ENCODE assay signal across 14 cellular contexts in the genomic region with DNA sequence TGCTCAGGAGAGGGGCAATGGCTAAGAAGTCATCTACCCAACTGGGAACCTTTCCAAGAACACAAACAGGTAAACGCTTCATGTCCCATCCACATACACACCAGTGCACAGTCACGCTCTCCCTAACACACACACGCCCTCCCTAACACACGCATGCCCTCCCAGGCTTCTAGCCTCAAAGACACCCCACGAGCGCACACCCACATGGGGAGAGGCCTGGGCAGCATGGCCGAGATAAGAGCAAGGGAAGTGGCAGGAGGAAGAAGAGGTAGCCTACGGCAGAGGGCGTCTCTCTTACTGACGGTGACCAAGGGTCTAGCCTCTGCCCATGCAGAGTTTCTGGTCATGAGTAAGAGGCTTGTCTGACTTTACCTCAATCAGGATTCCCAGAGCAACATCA. TPM values are rescaled to one million over a fixed set of nuclear protein-coding genes. Genes with fewer than 3 reads are reported as not detected.
DNase-seq lines count a peak whose midpoint lies in the region; ATAC-seq, FAIRE-seq and TF ChIP-seq lines count a peak whose summit lies in the region.
"Had no signal": no experiment of that assay in that cellular context is flagged by ENCODE, and none has a peak within 500 bp of the region (broad histone marks: within the 10 kb centered on the region; RNA-seq: fewer than 3 reads in every experiment).

No MANE protein-coding gene starts in this region.

- ATAC-seq in GM21423 (IDR thresholded peaks at IDR 0.05; ENCODE audit: unreplicated experiment) = no peak

- TF ChIP-seq CTCF in GM13976 (IDR thresholded peaks at IDR 0.05; ENCODE audit: borderline replicate concordance, control extremely low read depth, extremely low read depth, insufficient read depth, missing control alignments) (no peak), astrocyte (IDR thresholded peaks at IDR 0.05; ENCODE audit: insufficient read depth, low read depth, low read length) (no peak), nephron (IDR thresholded peaks at IDR 0.05; ENCODE audit: unreplicated experiment in 3 of 3) (no peak)

- H3K9me3 Mint-ChIP-seq in astrocyte (ENCODE audit: unreplicated experiment) (no peaks in the 10 kb centered on the region), nephron (peaks cover 6% of the 10 kb centered on the region)

- H2AFZ ChIP-seq in astrocyte (ENCODE audit: low read depth, low read length) = no peak overlapping the region

- no peaks in the 10 kb centered on the region for H3K27me3 ChIP-seq in BLaER1 treated with 17β-estradiol and CSF1 and Interleukin-3, amounts not matched to agents 10 nM and 100 nM
- no peaks in the 10 kb centered on the region for H3K27me3 ChIP-seq in astrocyte (ENCODE audit: insufficient read depth, low read length)

- no peak overlapping the region for H3K4me3 Mint-ChIP-seq in astrocyte (ENCODE audit: unreplicated experiment)
- peak overlapping the region; percentile 54 to 73 (median 68) for H3K4me3 Mint-ChIP-seq in nephron

- peaks cover 0 to 44% (median 12%) of the 10 kb centered on the region in 11 experiments; a peak in 9 of 22 replicates for H4K20me1 ChIP-seq in BLaER1 treated with 17β-estradiol and CSF1 and Interleukin-3, amounts not matched to agents 10 nM and 100 nM
- H4K20me1 ChIP-seq in astrocyte (ENCODE audit: insufficient read depth, low read length) = peaks cover 25% of the 10 kb centered on the region

- DNase-seq in GM13976 (ENCODE audit: low spot score) (peak; percentile 10), astrocyte (ENCODE audit: low read depth) (no peak), DMS114 treated with DMSO at 0.1 percent for 48 hours (lab: John Stamatoyannopoulos, UW; ENCODE audit: unreplicated experiment) (no peak), GM12891 (ENCODE audit: insufficient read length, low spot score) (no peak)
- no peak for DNase-seq in NK-92 treated with Interleukin-12 subunit alpha and Interleukin-12 subunit beta, amount 100 ng/mL, for 24 hours (lab: John Stamatoyannopoulos, UW)
- DNase-seq: activated CD4-positive, alpha-beta T cell treated with anti-CD3 and anti-CD28 coated beads for 1 hour; NCI-H510A; occipital lobe; SIG-M5; stimulated activated CD4-positive, alpha-beta T cell treated with anti-CD3 and anti-CD28 coated beads, Interleukin-2, amount 100 ng/mL, for 48 hours had no signal

- peaks cover 28 to 48% (median 36%) of the 10 kb centered on the region in 10 experiments for H3K4me1 ChIP-seq in BLaER1 treated with 17β-estradiol and CSF1 and Interleukin-3, amounts not matched to agents 10 nM and 100 nM
- peaks cover 15% of the 10 kb centered on the region for H3K4me1 ChIP-seq in astrocyte (ENCODE audit: insufficient read depth, low read length)

- no peak overlapping the region for H3K4me3 ChIP-seq in BLaER1 treated with 17β-estradiol and CSF1 and Interleukin-3, amounts not matched to agents 10 nM and 100 nM
- no peak overlapping the region for H3K4me3 ChIP-seq in astrocyte (ENCODE audit: insufficient read depth, low read depth, low read length)

- H3K36me3 Mint-ChIP-seq in astrocyte (ENCODE audit: low read depth, unreplicated experiment) (peaks cover 34% of the 10 kb centered on the region), nephron (ENCODE audit: low read depth) (peaks cover 71% of the 10 kb centered on the region)

- FAIRE-seq in astrocyte (lab: Jason Lieb, UNC) (no peak), GM12891 (lab: Jason Lieb, UNC) (no peak)

- H3K27ac Mint-ChIP-seq in astrocyte (ENCODE audit: unreplicated experiment) (peak overlapping the region; percentile 31), nephron (peak overlapping the region; percentile 15 to 56 (median 52))

- peaks cover 61 to 68% (median 63%) of the 10 kb centered on the region in 11 experiments for H3K36me3 ChIP-seq in BLaER1 treated with 17β-estradiol and CSF1 and Interleukin-3, amounts not matched to agents 10 nM and 100 nM
- peaks cover 27% of the 10 kb centered on the region for H3K36me3 ChIP-seq in astrocyte (ENCODE audit: insufficient read depth, low read length)

- peaks cover 16 to 36% (median 18%) of the 10 kb centered on the region in 11 experiments for H3K9me3 ChIP-seq in BLaER1 treated with 17β-estradiol and CSF1 and Interleukin-3, amounts not matched to agents 10 nM and 100 nM (replicated peaks in 1 of 11)
- no peaks in the 10 kb centered on the region for H3K9me3 ChIP-seq in astrocyte (ENCODE audit: insufficient read depth, low read depth, low read length)

- H3K27ac ChIP-seq in BLaER1 treated with 17β-estradiol and CSF1 and Interleukin-3, amounts not matched to agents 10 nM and 100 nM = peak overlapping the region in 1 of 11 experiments; percentile 26; a peak in 3 of 22 replicates
- no peak overlapping the region for H3K27ac ChIP-seq in astrocyte (ENCODE audit: low read depth, low read length)
- H3K27ac ChIP-seq: HL-60 had no signal

- H3K4me2 ChIP-seq in BLaER1 treated with 17β-estradiol and CSF1 and Interleukin-3, amounts not matched to agents 10 nM and 100 nM = peak overlapping the region; percentile 12 to 72 (median 40); a peak in 17 of 22 replicates
- H3K4me2 ChIP-seq in astrocyte (ENCODE audit: low read length) = no peak overlapping the region

- in situ Hi-C loops in GM13976 (cut with MboI; ENCODE audit: low sequenced_read_pairs, unreplicated experiment) = loop anchor here (5.0 kb wide), 1 partner anchor 175 kb away; no protein-coding TSS in a partner anchor

- H3K4me1 Mint-ChIP-seq in astrocyte (ENCODE audit: low read depth, unreplicated experiment) (peaks cover 22% of the 10 kb centered on the region), nephron (peaks cover 32% of the 10 kb centered on the region)

- peak overlapping the region in 4 of 11 experiments; percentile 18 to 48 (median 22); a peak in 3 of 22 replicates for H3K9ac ChIP-seq in BLaER1 treated with 17β-estradiol and CSF1 and Interleukin-3, amounts not matched to agents 10 nM and 100 nM
- no peak overlapping the region for H3K9ac ChIP-seq in astrocyte (ENCODE audit: low read length)

- H3K27me3 Mint-ChIP-seq in astrocyte (ENCODE audit: low read depth, unreplicated experiment) (no peaks in the 10 kb centered on the region), nephron (ENCODE audit: low read depth) (no peaks in the 10 kb centered on the region)

- peaks cover 33% of the 10 kb centered on the region for H3K79me2 ChIP-seq in astrocyte (ENCODE audit: insufficient read depth, low read length)

- TF ChIP-seq POLR2A in GM12891 (IDR thresholded peaks at IDR 0.05; ENCODE audit: low read depth, low read length) = no peak

TF ChIP-seq in GM12891, 5 proteins besides CTCF, POLR2A, EP300 and RAD21:
- no peak for TF ChIP-seq SPI1 (IDR thresholded peaks at IDR 0.05; ENCODE audit: low read depth, low read length)
- TF ChIP-seq POLR2AphosphoS5 (IDR thresholded peaks at IDR 0.05; ENCODE audit: low read depth, low read length) = no peak
- no peak for TF ChIP-seq POU2F2 (IDR thresholded peaks at IDR 0.05; ENCODE audit: low read depth, low read length)
- no peak for TF ChIP-seq PAX5 (IDR thresholded peaks at IDR 0.05; ENCODE audit: insufficient read depth, low read length, severe bottlenecking)

RNA-seq across cellular contexts. Expression of a gene that starts 3.1 kb away (rescaled TPM):
- 31.0 and 33.7 TPM in 2 replicates for total RNA-seq in astrocyte
- polyA plus RNA-seq in GM12891 (2012; ENCODE audit: low read depth, missing spikeins) = 66.2 TPM

RNA-seq across cellular contexts. Expression of a gene that starts 19.5 kb away (rescaled TPM):
- total RNA-seq in astrocyte = 0.27 and 0.62 TPM in 2 replicates
- 14.2 TPM for polyA plus RNA-seq in GM12891 (2012; ENCODE audit: low read depth, missing spikeins)

RNA-seq across cellular contexts. Expression of a gene that starts 44.0 kb away (rescaled TPM):
- total RNA-seq in astrocyte = 5.5 and 6.6 TPM in 2 replicates
- 29.0 TPM for polyA plus RNA-seq in GM12891 (2012; ENCODE audit: low read depth, missing spikeins)
